ENCODE assay signal across 8 cellular contexts in genomic region chr9:36812556-36812955, GRCh38.
"Had no signal": no experiment of that assay in that cellular context is flagged by ENCODE, and none has a peak within 500 bp of the region (broad histone marks: within the 10 kb centered on the region; RNA-seq: fewer than 3 reads in every experiment).

No MANE protein-coding gene starts in this region.

- H3K4me3 ChIP-seq: GM23338, K562 had no signal

- H3K4me2 ChIP-seq: GM23338 had no signal

- H2AFZ ChIP-seq: GM23338 had no signal

- FAIRE-seq: H1, H54, K562 had no signal

- ATAC-seq: GM23338, K562 had no signal

- DNase-seq: H9, HCEC 1CT, IMR-90 had no signal

- H3K27ac ChIP-seq: HL-60 had no signal
